ENCODE assay signal across 8 cellular contexts in genomic region chr12:121443193-121443829, GRCh38. TPM values are rescaled to one million over a fixed set of nuclear protein-coding genes. Genes with fewer than 3 reads are reported as not detected.
DNase-seq lines count a peak whose midpoint lies in the region; ATAC-seq and TF ChIP-seq lines count a peak whose summit lies in the region.

No MANE protein-coding gene starts in this region.

- DNase-seq in NCI-H1092 treated with DMSO at 0.1 percent for 48 hours (lab: John Stamatoyannopoulos, UW) (peak; percentile 2), T1000 (lab: John Stamatoyannopoulos, UW) (peak; percentile 94), astrocyte of the spinal cord (ENCODE audit: low read depth, low spot score) (peak; percentile 62), hippocampal formation (lab: John Stamatoyannopoulos, UW) (peak; percentile 60 to 74), sigmoid colon (peak; percentile 93)

- peaks cover 11 to 46% (median 20%) of the 10 kb centered on the region in 4 donors for H3K36me3 ChIP-seq in sigmoid colon

- no peak overlapping the region for H3K4me3 ChIP-seq in astrocyte of the spinal cord (ENCODE audit: low read depth, low read length)
- no peak overlapping the region for H3K4me3 ChIP-seq in sigmoid colon

- H3K27me3 ChIP-seq in sigmoid colon = no peaks in the 10 kb centered on the region

- TF ChIP-seq CTCF in GM12874 (IDR thresholded peaks at IDR 0.05; ENCODE audit: insufficient read depth, low read depth, low read length) = peak; percentile 95
- TF ChIP-seq CTCF in astrocyte of the spinal cord (IDR thresholded peaks at IDR 0.05; ENCODE audit: low read depth, low read length) = peak; percentile 94
- TF ChIP-seq CTCF in sigmoid colon (IDR thresholded peaks at IDR 0.05) = peak; percentile 71 to 93 (median 84)

- no peak for TF ChIP-seq EP300 in sigmoid colon (IDR thresholded peaks at IDR 0.05)

- H3K4me1 ChIP-seq in sigmoid colon = peaks cover 0 to 32% (median 28%) of the 10 kb centered on the region in 4 donors

- ATAC-seq in HG02885 (IDR thresholded peaks at IDR 0.05; ENCODE audit: poor library complexity, unreplicated experiment) = no peak
- no peak for ATAC-seq in GM21447 (IDR thresholded peaks at IDR 0.05; ENCODE audit: unreplicated experiment)

- in situ Hi-C loops in astrocyte of the spinal cord (cut with HindIII; ENCODE audit: low sequenced_read_pairs) = no loop called here

- H3K27ac ChIP-seq in sigmoid colon = peak overlapping the region in 3 of 4 donors; percentile 69 to 79 (median 70)

- no peaks in the 10 kb centered on the region for H3K9me3 ChIP-seq in sigmoid colon

- TF ChIP-seq POLR2A in sigmoid colon (IDR thresholded peaks at IDR 0.05) = no peak

- intact Hi-C loops in sigmoid colon (cut with DNase I) = loop anchor here (1.0 to 5.0 kb wide), 2 partner anchors 91 to 108 kb away; partner anchors contain the start of gene ANAPC5

- 55 to 60% methylated on average over 20 of the region's 20 CpGs for WGBS in sigmoid colon, 2 donors

RNA-seq across cellular contexts. Expression of gene RNF34, which starts 43.4 kb away (rescaled TPM):
- total RNA-seq in sigmoid colon = 10 to 100 TPM; 34.1 to 52.4 (median 37.4) TPM
- polyA plus RNA-seq in sigmoid colon = 10 to 100 TPM; 19.8 to 34.3 (median 31.7) TPM

Comparison
In these comparisons a context has a peak if more than half of its experiments do, and no peak if none do; other contexts are left out.
1. DNase-seq: peak in every context shown above with its lines; median percentile 94 in T1000; 93 in sigmoid colon; 67 in hippocampal formation; 62 in astrocyte of the spinal cord; 2 in NCI-H1092 treated with DMSO at 0.1 percent for 48 hours.